ENCODE assay signal across 26 cellular contexts in genomic region chr11:113623114-113623513, GRCh38.
"Had no signal": no experiment of that assay in that cellular context is flagged by ENCODE, and none has a peak within 500 bp of the region (broad histone marks: within the 10 kb centered on the region; RNA-seq: fewer than 3 reads in every experiment).

No MANE protein-coding gene starts in this region.

- DNase-seq: activated CD4-positive, alpha-beta T cell treated with anti-CD3 and anti-CD28 coated beads for 36 hours; activated CD4-positive, alpha-beta T cell treated with anti-CD3 and anti-CD28 coated beads, Interleukin-2, amount 50 U/mL, for 4 hours; activated effector memory CD4-positive, alpha-beta T cell treated with anti-CD3 and anti-CD28 coated beads, Interleukin-2, amount 50 U/mL, for 16 hours; activated naive CD4-positive, alpha-beta T cell treated with anti-CD3 and anti-CD28 coated beads, Interleukin-2, amount 10 ng/mL, durations not matched to agents 7 days and 5 days; central memory CD4-positive, alpha-beta T cell; effector memory CD4-positive, alpha-beta T cell; head of caudate nucleus; hypothalamus; left cardiac atrium; pancreas; psoas muscle; right cardiac atrium; stimulated activated CD4-positive, alpha-beta T cell treated with anti-CD3 and anti-CD28 coated beads, Interleukin-12 subunit alpha, Interleukin-12 subunit beta, amount 100 ng/mL, for 4 hours; stimulated activated CD4-positive, alpha-beta T cell treated with anti-CD3 and anti-CD28 coated beads, Interleukin-4, amount 100 ng/mL, for 4 hours; stimulated activated naive CD8-positive, alpha-beta T cell treated with anti-CD3 and anti-CD28 coated beads, Interleukin-15, Interleukin-2, amounts not matched to agents 100 U/mL and 50 U/mL, for 24 hours; T-cell had no signal

- FAIRE-seq: colon, islet of Langerhans, pancreas, urothelium cell line had no signal

- H3K4me1 ChIP-seq: gastroesophageal sphincter, pancreas, psoas muscle, tibial nerve had no signal

- H3K4me3 ChIP-seq: gastroesophageal sphincter, pancreas, psoas muscle, tibial nerve had no signal

- ATAC-seq: activated CD4-positive, alpha-beta T cell treated with anti-CD3 and anti-CD28 coated beads for 36 hours; gastroesophageal sphincter; left cardiac atrium; pancreas; psoas muscle; right cardiac atrium; stimulated activated naive CD8-positive, alpha-beta T cell treated with anti-CD3 and anti-CD28 coated beads, Interleukin-15, Interleukin-2, amounts not matched to agents 100 U/mL and 50 U/mL, for 24 hours; T-cell; WTC11 had no signal

- H3K4me3 Mint-ChIP-seq: activated CD4-positive, alpha-beta T cell treated with anti-CD3 and anti-CD28 coated beads for 36 hours; activated naive CD4-positive, alpha-beta T cell treated with anti-CD3 and anti-CD28 coated beads, Interleukin-2, amount 10 ng/mL, durations not matched to agents 7 days and 5 days; memory B cell; nephron; T-cell; T-helper 2 cell treated with Interferon-gamma antibody and Interleukin-4, amounts not matched to agents 5 μg/mL and 100 μg/mL, for 36 hours; WTC11 had no signal

- H3K36me3 ChIP-seq: gastroesophageal sphincter, neutrophil, pancreas, tibial nerve had no signal

- H3K27ac Mint-ChIP-seq: activated CD4-positive, alpha-beta T cell treated with anti-CD3 and anti-CD28 coated beads for 36 hours; activated naive CD4-positive, alpha-beta T cell treated with anti-CD3 and anti-CD28 coated beads, Interleukin-2, amount 10 ng/mL, durations not matched to agents 7 days and 5 days; memory B cell; nephron; T-cell; T-helper 2 cell treated with Interferon-gamma antibody and Interleukin-4, amounts not matched to agents 5 μg/mL and 100 μg/mL, for 36 hours; WTC11 had no signal

- H3K27me3 ChIP-seq: gastroesophageal sphincter, neutrophil, pancreas, tibial nerve had no signal

- H3K27ac ChIP-seq: gastroesophageal sphincter, neutrophil, pancreas, psoas muscle, tibial nerve had no signal

- H3K9me3 ChIP-seq: neutrophil, pancreas, psoas muscle had no signal

- H3K9me3 Mint-ChIP-seq: activated naive CD4-positive, alpha-beta T cell treated with anti-CD3 and anti-CD28 coated beads, Interleukin-2, amount 10 ng/mL, durations not matched to agents 7 days and 5 days had no signal

- H3K4me1 Mint-ChIP-seq: activated CD4-positive, alpha-beta T cell treated with anti-CD3 and anti-CD28 coated beads for 36 hours; activated naive CD4-positive, alpha-beta T cell treated with anti-CD3 and anti-CD28 coated beads, Interleukin-2, amount 10 ng/mL, durations not matched to agents 7 days and 5 days; memory B cell; nephron; T-cell had no signal

- H3K36me3 Mint-ChIP-seq: activated naive CD4-positive, alpha-beta T cell treated with anti-CD3 and anti-CD28 coated beads, Interleukin-2, amount 10 ng/mL, durations not matched to agents 7 days and 5 days; T-cell had no signal
